Comparison of ENCODE assay signal across 8 cellular contexts in genomic region chr17:59001158-59001814, GRCh38.
DNase-seq lines count a peak whose midpoint lies in the region; ATAC-seq and TF ChIP-seq lines count a peak whose summit lies in the region.

No MANE protein-coding gene starts in this region.

- H3K9me3 ChIP-seq in duodenal mucosa (ENCODE audit: control insufficient read depth in 1 of 2, low read length in 2 of 2) (no peaks in the 10 kb centered on the region), stomach (no peaks in the 10 kb centered on the region)

- H3K36me3 Mint-ChIP-seq in activated CD4-positive, alpha-beta T cell treated with anti-CD3 and anti-CD28 coated beads, Interleukin-2, amount 10 ng/mL, durations not matched to agents 24 days and 14 days (ENCODE audit: low read depth) = peaks cover 27% of the 10 kb centered on the region
- H3K36me3 Mint-ChIP-seq in natural killer cell = peaks cover 17% of the 10 kb centered on the region

- no peak for TF ChIP-seq POLR2A in stomach (IDR thresholded peaks at IDR 0.05)

- H3K27me3 ChIP-seq in duodenal mucosa (ENCODE audit: control insufficient read depth in 1 of 2, insufficient read depth in 2 of 2, low read length in 2 of 2) (no peaks in the 10 kb centered on the region), stomach (no peaks in the 10 kb centered on the region)

- H3K4me3 ChIP-seq in duodenal mucosa (ENCODE audit: low read depth in 1 of 2, low read length in 2 of 2) = peak overlapping the region; percentile 2 to 3
- H3K4me3 ChIP-seq in stomach = no peak overlapping the region

- no peaks in the 10 kb centered on the region for H3K27me3 Mint-ChIP-seq in activated CD4-positive, alpha-beta T cell treated with anti-CD3 and anti-CD28 coated beads, Interleukin-2, amount 10 ng/mL, durations not matched to agents 24 days and 14 days
- H3K27me3 Mint-ChIP-seq in natural killer cell (ENCODE audit: low read depth in 2 of 2) = no peaks in the 10 kb centered on the region

- ATAC-seq in GM19463 (IDR thresholded peaks at IDR 0.05; ENCODE audit: unreplicated experiment) = peak; percentile 97
- ATAC-seq in HG03521 (IDR thresholded peaks at IDR 0.05; ENCODE audit: unreplicated experiment) = peak; percentile 94
- peak; percentile 77 to 93 (median 91) for ATAC-seq in natural killer cell

- H3K4me1 ChIP-seq in duodenal mucosa (ENCODE audit: control insufficient read depth in 1 of 2, insufficient read depth in 2 of 2, low read length in 2 of 2) = no peaks in the 10 kb centered on the region
- peaks cover 0 to 31% (median 1%) of the 10 kb centered on the region in 4 donors for H3K4me1 ChIP-seq in stomach

- WGBS in stomach, 5 donors = 55 to 75% (median 65%) methylated on average over 10 of the region's 10 CpGs

- peak overlapping the region; percentile 76 for H3K4me3 Mint-ChIP-seq in activated CD4-positive, alpha-beta T cell treated with anti-CD3 and anti-CD28 coated beads, Interleukin-2, amount 10 ng/mL, durations not matched to agents 24 days and 14 days
- peak overlapping the region; percentile 72 for H3K4me3 Mint-ChIP-seq in natural killer cell

- peaks cover 15% of the 10 kb centered on the region for H3K4me1 Mint-ChIP-seq in activated CD4-positive, alpha-beta T cell treated with anti-CD3 and anti-CD28 coated beads, Interleukin-2, amount 10 ng/mL, durations not matched to agents 24 days and 14 days
- no peaks in the 10 kb centered on the region for H3K4me1 Mint-ChIP-seq in natural killer cell

- H3K27ac ChIP-seq in duodenal mucosa (ENCODE audit: low read depth, low read length) (no peak overlapping the region), stomach (peak overlapping the region in 4 of 5 donors; percentile 19 to 54 (median 31))

- no peak overlapping the region for H3K9ac ChIP-seq in duodenal mucosa (ENCODE audit: low read depth in 1 of 2, low read length in 2 of 2)

- H3K36me3 ChIP-seq in duodenal mucosa (ENCODE audit: control insufficient read depth in 1 of 2, insufficient read depth in 2 of 2, low read length in 2 of 2) (peaks cover 5 to 12% of the 10 kb centered on the region in 2 donors), stomach (peaks cover 8 to 47% (median 25%) of the 10 kb centered on the region in 4 donors)

- DNase-seq in AML-193 (lab: John Stamatoyannopoulos, UW) (peak; percentile 41 to 43), natural killer cell (peak; percentile 22), stomach (peak; percentile 34), NCI-H69 (lab: John Stamatoyannopoulos, UW) (no peak)
- peak; percentile 92 for DNase-seq in activated CD4-positive, alpha-beta T cell treated with anti-CD3 and anti-CD28 coated beads, Interleukin-2, amount 10 ng/mL, durations not matched to agents 24 days and 14 days

- intact Hi-C loops in activated CD4-positive, alpha-beta T cell treated with anti-CD3 and anti-CD28 coated beads, Interleukin-2, amount 10 ng/mL, durations not matched to agents 24 days and 14 days (cut with micrococcal nuclease) = loop anchor here (1.0 to 10.0 kb wide), 5 partner anchors 126 to 482 kb away; partner anchors contain the start of gene PPM1E
- intact Hi-C loops in natural killer cell (cut with micrococcal nuclease) (no loop called here), stomach (cut with DNase I; ENCODE audit: low total_unique reads) (loop anchor here (10.0 kb wide), 2 partner anchors 416 to 486 kb away; partner anchors contain the start of gene MTMR4)

- TF ChIP-seq CTCF in natural killer cell (IDR thresholded peaks at IDR 0.05) (no peak), stomach (IDR thresholded peaks at IDR 0.05) (no peak)

- H3K27ac Mint-ChIP-seq in activated CD4-positive, alpha-beta T cell treated with anti-CD3 and anti-CD28 coated beads, Interleukin-2, amount 10 ng/mL, durations not matched to agents 24 days and 14 days = peak overlapping the region; percentile 84
- H3K27ac Mint-ChIP-seq in natural killer cell = peak overlapping the region; percentile 85 to 89

- H3K9me3 Mint-ChIP-seq in activated CD4-positive, alpha-beta T cell treated with anti-CD3 and anti-CD28 coated beads, Interleukin-2, amount 10 ng/mL, durations not matched to agents 24 days and 14 days = no peaks in the 10 kb centered on the region
- no peaks in the 10 kb centered on the region for H3K9me3 Mint-ChIP-seq in natural killer cell

- no peak for TF ChIP-seq EP300 in stomach (IDR thresholded peaks at IDR 0.05)

Comparison
In these comparisons a context has a peak if more than half of its experiments do, and no peak if none do; other contexts are left out.
1. H3K4me3 ChIP-seq: peak in duodenal mucosa (2 of 2); none in stomach (0 of 4).
2. Peak in every context shown above with its lines, with median percentiles within 50 percentile points of each other: ATAC-seq.